In the genomic region with DNA sequence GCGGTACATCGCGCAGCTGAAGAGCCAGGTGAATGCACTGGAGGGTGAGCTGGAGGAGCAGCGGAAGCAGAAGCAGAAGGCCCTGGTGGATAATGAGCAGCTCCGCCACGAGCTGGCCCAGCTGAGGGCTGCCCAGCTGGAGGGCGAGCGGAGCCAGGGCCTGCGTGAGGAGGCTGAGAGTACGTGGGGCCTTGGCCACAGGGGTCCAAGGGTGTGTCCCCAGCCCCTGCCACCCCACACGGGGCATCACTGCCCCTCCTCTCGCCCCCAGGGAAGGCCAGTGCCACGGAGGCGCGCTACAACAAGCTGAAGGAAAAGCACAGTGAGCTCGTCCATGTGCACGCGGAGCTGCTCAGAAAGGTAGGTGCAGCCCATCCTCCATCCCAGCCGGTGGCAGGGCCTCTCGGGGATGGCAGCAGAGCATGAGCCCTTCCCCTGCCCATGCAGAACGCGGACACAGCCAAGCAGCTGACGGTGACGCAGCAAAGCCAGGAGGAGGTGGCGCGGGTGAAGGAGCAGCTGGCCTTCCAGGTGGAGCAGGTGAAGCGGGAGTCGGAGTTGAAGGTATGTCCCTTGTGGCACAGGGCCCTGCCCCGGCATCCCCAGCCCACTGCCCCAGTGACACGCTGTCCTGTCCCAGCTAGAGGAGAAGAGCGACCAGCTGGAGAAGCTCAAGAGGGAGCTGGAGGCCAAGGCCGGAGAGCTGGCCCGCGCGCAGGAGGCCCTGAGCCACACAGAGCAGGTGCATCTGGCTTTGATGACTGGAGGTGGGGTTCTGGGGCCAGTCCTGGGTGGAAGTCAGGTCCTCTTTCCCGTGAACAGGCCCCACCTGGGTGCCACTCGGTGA, we compare ENCODE assay signal across 21 cellular contexts. TPM values are rescaled to one million over a fixed set of nuclear protein-coding genes. Genes with fewer than 3 reads are reported as not detected.
DNase-seq lines count a peak whose midpoint lies in the region; ATAC-seq and TF ChIP-seq lines count a peak whose summit lies in the region.
"Had no signal": no experiment of that assay in that cellular context is flagged by ENCODE, and none has a peak within 500 bp of the region (broad histone marks: within the 10 kb centered on the region; RNA-seq: fewer than 3 reads in every experiment).

No MANE protein-coding gene starts in this region.

- H3K27ac ChIP-seq in adrenal gland = no peak overlapping the region
- H3K27ac ChIP-seq: neutrophil, SJCRH30, WERI-Rb-1 had no signal

- no peak overlapping the region for H3K4me3 ChIP-seq in adrenal gland
- H3K4me3 ChIP-seq: SJCRH30 had no signal

- H3K36me3 Mint-ChIP-seq in central memory CD8-positive, alpha-beta T cell (ENCODE audit: insufficient read depth) = peaks cover 20% of the 10 kb centered on the region
- no peaks in the 10 kb centered on the region for H3K36me3 Mint-ChIP-seq in CD14-positive monocyte

- DNase-seq in Right ventricle myocardium inferior (ENCODE audit: missing footprints) = peak; percentile 67
- no peak for DNase-seq in left cardiac atrium
- peak; percentile 47 for DNase-seq in NCI-H2107 (lab: John Stamatoyannopoulos, UW)
- DNase-seq in central memory CD8-positive, alpha-beta T cell (ENCODE audit: low spot score in 2 of 2) = no peak
- no peak for DNase-seq in adrenal gland
- DNase-seq in CD14-positive monocyte (ENCODE audit: low spot score) = no peak
- DNase-seq: activated CD4-positive, alpha-beta T cell treated with anti-CD3 and anti-CD28 coated beads, Interleukin-2, amount 50 U/mL, for 48 hours; activated T-cell treated with anti-CD3 and anti-CD28 coated beads for 4 hours; anterior cingulate cortex; CD8-positive, alpha-beta memory T cell; EL; glutamatergic neuron; Karpas-422; left ventricle myocardium superior; NCI-H524 treated with DMSO at 0.1 percent for 48 hours; SJCRH30; T-helper 2 cell; WERI-Rb-1 had no signal

- H3K36me3 ChIP-seq in adrenal gland (replicated peaks in 1 of 2) = peaks cover 0 to 3% of the 10 kb centered on the region in 2 donors
- H3K36me3 ChIP-seq: SJCRH30 had no signal

- no peak for TF ChIP-seq CTCF in adrenal gland (IDR thresholded peaks at IDR 0.05)
- TF ChIP-seq CTCF in CD14-positive monocyte (IDR thresholded peaks at IDR 0.05) = no peak

- no peaks in the 10 kb centered on the region for H3K27me3 ChIP-seq in adrenal gland
- H3K27me3 ChIP-seq: neutrophil, SJCRH30 had no signal

- peak overlapping the region; percentile 18 for H3K4me3 Mint-ChIP-seq in central memory CD8-positive, alpha-beta T cell
- H3K4me3 Mint-ChIP-seq in CD14-positive monocyte = no peak overlapping the region
- H3K4me3 Mint-ChIP-seq: CD8-positive, alpha-beta memory T cell had no signal

- H3K27me3 Mint-ChIP-seq in central memory CD8-positive, alpha-beta T cell = no peaks in the 10 kb centered on the region
- H3K27me3 Mint-ChIP-seq in CD14-positive monocyte (ENCODE audit: low read depth in 3 of 3) = peaks cover 0 to 7% (median 1%) of the 10 kb centered on the region in 3 donors
- H3K27me3 Mint-ChIP-seq: CD8-positive, alpha-beta memory T cell had no signal

- H3K27ac Mint-ChIP-seq in central memory CD8-positive, alpha-beta T cell (ENCODE audit: low read depth) = peak overlapping the region; percentile 88
- peak overlapping the region in 1 of 7 donors; percentile 27 for H3K27ac Mint-ChIP-seq in CD14-positive monocyte

- H3K4me1 Mint-ChIP-seq in central memory CD8-positive, alpha-beta T cell = no peaks in the 10 kb centered on the region
- H3K4me1 Mint-ChIP-seq in CD14-positive monocyte = no peaks in the 10 kb centered on the region

- intact Hi-C loops in Right ventricle myocardium inferior (cut with DNase I) = no loop called here
- intact Hi-C loops in left cardiac atrium (cut with DNase I) = loop anchor here in 1 of 2 donors (10.0 kb wide), 1 partner anchor 61 kb away; no protein-coding TSS in a partner anchor
- intact Hi-C loops in adrenal gland (cut with DNase I) = loop anchor here in 1 of 2 donors (10.0 kb wide), 1 partner anchor 61 kb away; no protein-coding TSS in a partner anchor
- intact Hi-C loops in CD14-positive monocyte (cut with micrococcal nuclease) = no loop called here

- TF ChIP-seq POLR2A in adrenal gland (IDR thresholded peaks at IDR 0.05) = no peak

- H3K9me3 Mint-ChIP-seq in central memory CD8-positive, alpha-beta T cell = no peaks in the 10 kb centered on the region
- no peaks in the 10 kb centered on the region for H3K9me3 Mint-ChIP-seq in CD14-positive monocyte
- H3K9me3 Mint-ChIP-seq: CD8-positive, alpha-beta memory T cell had no signal

- no peaks in the 10 kb centered on the region for H3K9me3 ChIP-seq in adrenal gland (replicated peaks in 1 of 3)
- H3K9me3 ChIP-seq: neutrophil, SJCRH30 had no signal

- peaks cover 11 to 25% of the 10 kb centered on the region in 2 donors for H3K4me1 ChIP-seq in adrenal gland (replicated peaks in 1 of 2)
- H3K4me1 ChIP-seq: SJCRH30 had no signal

- ATAC-seq in Right ventricle myocardium inferior (no peak), left cardiac atrium (no peak), GM19463 (IDR thresholded peaks at IDR 0.05; ENCODE audit: unreplicated experiment) (no peak)
- no peak for ATAC-seq in central memory CD8-positive, alpha-beta T cell (replicated peaks; ENCODE audit: extremely low read depth, poor library complexity, severe bottlenecking)
- no peak for ATAC-seq in activated CD4-positive, CD25-positive, alpha-beta regulatory T cell treated with anti-CD3 and anti-CD28 coated beads, Interleukin-2, amount 50 U/mL, for 24 hours
- ATAC-seq: left ventricle myocardium superior had no signal

- 92 to 94% (median 93%) methylated on average over 20 to 37 of the region's 37 CpGs for WGBS in adrenal gland, 4 donors

RNA-seq across cellular contexts. Expression of a gene that starts 21.0 kb away (rescaled TPM):
- 17.6 TPM for total RNA-seq in Right ventricle myocardium inferior
- 10 to 100 TPM; 24.9 to 38.9 TPM for total RNA-seq in left cardiac atrium
- total RNA-seq in adrenal gland = 100 to 1,000 TPM in 1 of 8 donors, 10 to 100 TPM in 7; 32.2 to 107 (median 41.3) TPM
- polyA plus RNA-seq in adrenal gland = 10 to 100 TPM; 21.6 to 70.9 (median 57.5) TPM
- polyA plus RNA-seq in CD14-positive monocyte = under 1 TPM in 1 of 2 donors, not detected in 1; 0.09 TPM

RNA-seq across cellular contexts. Expression of a gene that starts 39.7 kb away (rescaled TPM):
- total RNA-seq in Right ventricle myocardium inferior = 25.4 TPM
- total RNA-seq in left cardiac atrium = 10 to 100 TPM; 20.5 to 22.7 TPM
- 10 to 100 TPM; 21.8 to 46.1 (median 30.7) TPM for total RNA-seq in adrenal gland
- polyA plus RNA-seq in adrenal gland = 10 to 100 TPM; 11.0 to 52.4 (median 25.7) TPM
- polyA plus RNA-seq in CD14-positive monocyte = 10 to 100 TPM; 12.3 to 16.4 TPM

Comparison
In these comparisons a context has a peak if more than half of its experiments do, and no peak if none do; other contexts are left out.
1. DNase-seq: peak in Right ventricle myocardium inferior (single experiment) and NCI-H2107 (single experiment); none in left cardiac atrium (single experiment), central memory CD8-positive, alpha-beta T cell (0 of 2), adrenal gland (0 of 7) and CD14-positive monocyte (single experiment).